Comparison of ENCODE assay signal across 21 cellular contexts in the genomic region with DNA sequence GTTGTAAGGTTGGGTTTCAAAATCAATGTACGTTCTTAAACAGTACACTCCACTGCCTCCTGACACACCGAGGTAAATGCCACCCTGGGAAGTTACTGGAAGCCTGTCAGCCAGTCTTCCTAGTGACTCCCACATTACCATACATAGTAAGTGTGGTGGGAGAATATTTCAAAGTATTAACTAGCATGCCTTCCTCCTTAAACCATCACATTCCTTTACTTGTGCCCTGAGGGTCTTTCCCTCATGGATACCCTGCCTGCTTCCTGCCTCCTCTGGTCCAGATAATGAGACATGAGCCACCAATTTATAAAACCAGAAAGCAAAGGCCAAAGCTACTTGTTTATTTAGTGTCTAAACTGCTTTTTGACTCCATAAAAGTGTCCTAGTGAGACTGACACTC. TPM values are rescaled to one million over a fixed set of nuclear protein-coding genes. Genes with fewer than 3 reads are reported as not detected.
DNase-seq lines count a peak whose midpoint lies in the region; ATAC-seq and TF ChIP-seq lines count a peak whose summit lies in the region.
"Had no signal": no experiment of that assay in that cellular context is flagged by ENCODE, and none has a peak within 500 bp of the region (broad histone marks: within the 10 kb centered on the region; RNA-seq: fewer than 3 reads in every experiment).

No MANE protein-coding gene starts in this region.

- no peak for ATAC-seq in GM21717 (IDR thresholded peaks at IDR 0.05; ENCODE audit: unreplicated experiment)
- ATAC-seq: A549; CD8-positive, alpha-beta T cell; GM12878; GM23338; HCT116 had no signal

- peaks cover 3% of the 10 kb centered on the region for H3K27me3 Mint-ChIP-seq in activated naive CD4-positive, alpha-beta T cell treated with anti-CD3 and anti-CD28 coated beads for 36 hours (ENCODE audit: low read depth)
- H3K27me3 Mint-ChIP-seq in nephron progenitor cell (ENCODE audit: low read depth, poor library complexity): peaks cover 10% of the 10 kb centered on the region

- H3K27ac Mint-ChIP-seq in activated naive CD4-positive, alpha-beta T cell treated with anti-CD3 and anti-CD28 coated beads for 36 hours: no peak overlapping the region
- H3K27ac Mint-ChIP-seq in nephron progenitor cell: no peak overlapping the region
- H3K27ac Mint-ChIP-seq: CD8-positive, alpha-beta T cell; GM23338; H9 had no signal

- intact Hi-C loops in activated naive CD4-positive, alpha-beta T cell treated with anti-CD3 and anti-CD28 coated beads for 36 hours (cut with micrococcal nuclease): no loop called here

- H3K9me3 Mint-ChIP-seq in activated naive CD4-positive, alpha-beta T cell treated with anti-CD3 and anti-CD28 coated beads for 36 hours: no peaks in the 10 kb centered on the region
- H3K9me3 Mint-ChIP-seq in nephron progenitor cell: no peaks in the 10 kb centered on the region
- H3K9me3 Mint-ChIP-seq: H9 had no signal

- no peak for TF ChIP-seq CTCF in nephron progenitor cell (IDR thresholded peaks at IDR 0.05)

- no peaks in the 10 kb centered on the region for H3K36me3 Mint-ChIP-seq in activated naive CD4-positive, alpha-beta T cell treated with anti-CD3 and anti-CD28 coated beads for 36 hours (ENCODE audit: low read depth)
- no peaks in the 10 kb centered on the region for H3K36me3 Mint-ChIP-seq in nephron progenitor cell (ENCODE audit: low read depth)
- H3K36me3 Mint-ChIP-seq: CD8-positive, alpha-beta T cell had no signal

- CTCF ChIA-PET in activated naive CD4-positive, alpha-beta T cell treated with anti-CD3 and anti-CD28 coated beads for 36 hours (lab: Charles Lee): no interaction called here

- no peak overlapping the region for H3K4me3 Mint-ChIP-seq in activated naive CD4-positive, alpha-beta T cell treated with anti-CD3 and anti-CD28 coated beads for 36 hours
- H3K4me3 Mint-ChIP-seq in nephron progenitor cell: no peak overlapping the region
- H3K4me3 Mint-ChIP-seq: CD8-positive, alpha-beta T cell; GM23338; H9 had no signal

- H3K4me1 Mint-ChIP-seq in activated naive CD4-positive, alpha-beta T cell treated with anti-CD3 and anti-CD28 coated beads for 36 hours (ENCODE audit: low read depth): no peaks in the 10 kb centered on the region
- no peaks in the 10 kb centered on the region for H3K4me1 Mint-ChIP-seq in nephron progenitor cell
- H3K4me1 Mint-ChIP-seq: GM23338 had no signal

- DNase-seq in EL (peak; percentile 71), M059J (ENCODE audit: low read depth) (peak; percentile 62), islet precursor cell (peak; percentile 57), renal cortical epithelial cell (ENCODE audit: low read depth) (peak; percentile 17), nephron progenitor cell (no peak)
- no peak for DNase-seq in activated naive CD4-positive, alpha-beta T cell treated with anti-CD3 and anti-CD28 coated beads for 36 hours
- DNase-seq: 8988T; ACHN; C1 segment of cervical spinal cord; Caco-2; CD8-positive, alpha-beta T cell; DMS153; DND-41; GDM1; H9 had no signal

RNA-seq across cellular contexts. Expression of a gene that starts 23.3 kb away (rescaled TPM):
- total RNA-seq in M059J (2014; rRNA removed; shearing (Covaris generic)): not detected in 2 replicates
- total RNA-seq in renal cortical epithelial cell: 0.70 and 1.4 TPM in 2 replicates
- total RNA-seq in activated naive CD4-positive, alpha-beta T cell treated with anti-CD3 and anti-CD28 coated beads for 36 hours: not detected
- total RNA-seq: GM12878, H4 had no signal

Comparison
In these comparisons a context has a peak if more than half of its experiments do, and no peak if none do; other contexts are left out.
1. DNase-seq: peak in EL (single experiment), M059J (single experiment), islet precursor cell (single experiment) and renal cortical epithelial cell (single experiment); none in activated naive CD4-positive, alpha-beta T cell treated with anti-CD3 and anti-CD28 coated beads for 36 hours (single experiment) and nephron progenitor cell (single experiment).